13 cellular contexts compared by ENCODE assay signal in the genomic region with DNA sequence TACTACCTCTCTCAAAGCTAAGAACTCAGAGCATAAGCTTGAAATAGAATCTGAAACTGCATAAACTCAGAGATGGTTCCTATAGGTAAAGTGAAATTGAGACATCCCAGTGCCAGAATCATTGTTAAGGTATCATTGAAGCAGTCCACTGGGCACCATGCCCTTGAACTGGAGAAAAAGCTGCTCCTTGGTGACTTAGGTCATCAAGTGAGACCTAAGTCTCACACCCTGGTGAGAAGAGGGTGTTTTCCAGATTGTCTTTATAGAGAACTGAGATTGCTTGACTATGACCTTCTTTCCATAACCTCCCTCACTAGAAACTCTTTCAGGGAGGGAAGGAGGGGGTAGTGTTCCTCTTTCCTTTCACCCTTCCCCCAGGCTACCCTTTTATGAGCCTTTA. TPM values are rescaled to one million over a fixed set of nuclear protein-coding genes. Genes with fewer than 3 reads are reported as not detected.
A peak's percentile ranks its signal among the peaks of the same experiment; 100 is the strongest.
DNase-seq lines count a peak whose midpoint lies in the region; ATAC-seq and TF ChIP-seq lines count a peak whose summit lies in the region.
"Had no signal": no experiment of that assay in that cellular context is flagged by ENCODE, and none has a peak within 500 bp of the region (broad histone marks: within the 10 kb centered on the region; RNA-seq: fewer than 3 reads in every experiment).

No MANE protein-coding gene starts in this region.

- intact Hi-C loops in PC-9 (cut with micrococcal nuclease; ENCODE audit: unreplicated experiment) (no loop called here), left ventricle myocardium inferior (cut with micrococcal nuclease) (no loop called here)

- no peak for TF ChIP-seq CTCF in PC-9 (conservative IDR thresholded peaks at IDR 0.05)
- no peak for TF ChIP-seq CTCF in left ventricle myocardium inferior (IDR thresholded peaks at IDR 0.05; ENCODE audit: borderline replicate concordance)

- POLR2A ChIA-PET in PC-9 (lab: Charles Lee; ENCODE audit: unreplicated experiment), result no interaction called here

- no peaks in the 10 kb centered on the region for H3K79me2 ChIP-seq in PC-9 (ENCODE audit: low read depth)

- H4K20me1 ChIP-seq in PC-9 (ENCODE audit: insufficient read depth), result no peaks in the 10 kb centered on the region

- H3K27me3 ChIP-seq in PC-9 (ENCODE audit: insufficient read depth, low read depth) (no peaks in the 10 kb centered on the region), left ventricle myocardium inferior (ENCODE audit: low read depth) (no peaks in the 10 kb centered on the region)

- H3K36me3 ChIP-seq in PC-9 (ENCODE audit: low read depth), result no peaks in the 10 kb centered on the region
- no peaks in the 10 kb centered on the region for H3K36me3 ChIP-seq in left ventricle myocardium inferior

- ATAC-seq in GM18520 (IDR thresholded peaks at IDR 0.05; ENCODE audit: unreplicated experiment) (peak; percentile 85), GM21447 (IDR thresholded peaks at IDR 0.05; ENCODE audit: unreplicated experiment) (peak; percentile 85), HG03135 (IDR thresholded peaks at IDR 0.05; ENCODE audit: unreplicated experiment) (peak; percentile 81)

- H2AFZ ChIP-seq in PC-9, result no peak overlapping the region

- CTCF ChIA-PET in PC-9 (lab: Charles Lee), result no interaction called here

- no peak overlapping the region for H3K4me3 ChIP-seq in PC-9
- no peak overlapping the region for H3K4me3 ChIP-seq in left ventricle myocardium inferior

- 0 out of 2 replicates have a peak, but pooled peaks cover 11% of the 10 kb centered on the region for H3K9me2 ChIP-seq in PC-9 (ENCODE audit: insufficient read depth)

- BruUV-seq in PC-9 (replicated peaks; lab: Mats Ljungman, UMichigan), result no TSS peak

- H3F3A ChIP-seq in PC-9 (ENCODE audit: insufficient read depth, low read depth), result no peaks in the 10 kb centered on the region

- DNase-seq in germinal center (ENCODE audit: low spot score) (peak; percentile 10), NCI-H1092 (lab: John Stamatoyannopoulos, UW) (no peak), SKM-1 (lab: John Stamatoyannopoulos, UW; ENCODE audit: unreplicated experiment) (no peak), PC-9 (no peak), left ventricle myocardium inferior (no peak)
- DNase-seq: GDM1 had no signal

- H3K9me3 ChIP-seq in PC-9 (ENCODE audit: insufficient read depth, low read depth) (no peaks in the 10 kb centered on the region), left ventricle myocardium inferior (replicated peaks) (no peaks in the 10 kb centered on the region)

- H3K27ac ChIP-seq in PC-9, result no peak overlapping the region
- no peak overlapping the region for H3K27ac ChIP-seq in left ventricle myocardium inferior (replicated peaks)

- H3K4me1 ChIP-seq in PC-9 (replicated peaks; ENCODE audit: insufficient read depth) (no peaks in the 10 kb centered on the region), left ventricle myocardium inferior (no peaks in the 10 kb centered on the region)

- H3K4me2 ChIP-seq in PC-9, result no peak overlapping the region

RNA-seq across cellular contexts. Expression of gene ATP6V1G3, which starts 9.4 kb away (rescaled TPM):
- not detected in 2 replicates for total RNA-seq in PC-9 (2021)
- not detected for total RNA-seq in left ventricle myocardium inferior
- total RNA-seq: chondrocyte, glomerular endothelial cell, HT1080, temporal lobe had no signal
